Comparison of ENCODE assay signal across 1 cellular context in the genomic region with DNA sequence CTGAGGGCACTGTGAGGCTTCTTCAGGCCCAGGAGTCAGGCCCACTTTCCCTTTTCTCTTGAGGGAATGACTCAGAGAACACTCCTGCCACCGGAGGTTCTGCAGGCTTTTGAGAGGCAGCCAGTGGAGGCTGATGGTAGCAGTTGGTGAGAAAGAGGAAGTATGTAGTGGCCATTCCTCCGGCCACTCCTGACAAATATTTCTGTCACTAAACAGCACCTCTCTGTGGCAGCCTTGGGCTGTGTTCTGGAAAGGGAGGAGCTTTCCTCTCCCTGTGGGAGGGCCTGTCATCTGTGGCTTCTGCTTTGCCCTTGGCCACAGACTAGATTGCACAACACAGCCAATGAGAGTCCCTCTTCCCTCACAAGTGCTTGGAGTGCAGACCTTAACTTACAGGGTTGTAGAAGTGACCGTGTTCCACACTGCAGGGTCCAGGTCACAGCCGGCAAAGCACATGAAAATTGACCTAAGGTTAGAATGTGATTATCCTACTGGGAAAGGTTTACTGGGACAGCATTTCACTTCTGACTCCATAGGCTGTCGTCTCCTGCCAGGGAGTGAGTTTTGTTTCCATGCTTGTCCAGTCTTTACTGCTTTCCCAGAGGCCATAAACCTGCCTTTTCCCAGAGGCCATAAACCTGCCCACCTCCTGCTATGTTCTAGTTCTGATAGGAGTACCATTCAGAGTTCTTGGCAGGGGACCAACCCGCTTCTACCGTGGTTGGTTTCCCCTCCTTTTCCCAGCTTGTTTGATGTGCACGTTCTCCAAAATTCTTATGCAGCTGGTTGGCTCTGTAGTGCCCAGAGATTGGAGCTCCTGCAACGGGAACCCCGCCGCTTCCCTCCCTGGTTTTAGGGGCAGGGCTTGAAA.
A peak's percentile ranks its signal among the peaks of the same experiment; 100 is the strongest.
TF ChIP-seq lines count a peak whose summit lies in the region.

No MANE protein-coding gene starts in this region.

TF ChIP-seq in HepG2, 621 proteins besides CTCF, POLR2A, EP300 and RAD21 (continued from another document):
- TF ChIP-seq KDM3A (CRISPR knock-in tag; IDR thresholded peaks at IDR 0.05; ENCODE audit: low read depth) (peak; percentile 84; the same call in 1 of the 2 replicates), POLR2AphosphoS2 (IDR thresholded peaks at IDR 0.05; ENCODE audit: low read depth, low read length) (no peak), RXRB (CRISPR knock-in tag; IDR thresholded peaks at IDR 0.05; ENCODE audit: borderline replicate concordance) (peak; percentile 77), ZNF484 (CRISPR knock-in tag; IDR thresholded peaks at IDR 0.05; ENCODE audit: borderline replicate concordance, low read depth) (no peak), NFE2 (CRISPR knock-in tag; IDR thresholded peaks at IDR 0.05) (no peak), HDAC2 (CRISPR knock-in tag; IDR thresholded peaks at IDR 0.05) (peak; percentile 93), PHF20 (CRISPR knock-in tag; IDR thresholded peaks at IDR 0.05) (no peak; the same call in 1 of the 2 replicates), ZNF747 (CRISPR knock-in tag; IDR thresholded peaks at IDR 0.05; ENCODE audit: borderline replicate concordance) (peak; percentile 35; the same call in 1 of the 2 replicates), ZNF567 (CRISPR knock-in tag; IDR thresholded peaks at IDR 0.05; ENCODE audit: borderline replicate concordance) (no peak), LCORL (IDR thresholded peaks at IDR 0.05) (no peak), LCORL (CRISPR knock-in tag; IDR thresholded peaks at IDR 0.05) (peak; percentile 88), JUNB (CRISPR knock-in tag; IDR thresholded peaks at IDR 0.05; ENCODE audit: borderline replicate concordance) (no peak), ZNF232 (CRISPR knock-in tag; IDR thresholded peaks at IDR 0.05; ENCODE audit: borderline replicate concordance) (no peak), ONECUT2 (CRISPR knock-in tag; IDR thresholded peaks at IDR 0.05) (no peak), NFE2L1 (CRISPR knock-in tag; IDR thresholded peaks at IDR 0.05; ENCODE audit: borderline replicate concordance) (no peak), FOXP1 (IDR thresholded peaks at IDR 0.05) (no peak), FOXP1 (CRISPR knock-in tag; IDR thresholded peaks at IDR 0.05) (0 out of 2 replicates have a peak, but pooled peaks have one; percentile 5), ZSCAN21 (CRISPR knock-in tag; IDR thresholded peaks at IDR 0.05; ENCODE audit: borderline replicate concordance) (0 out of 2 replicates have a peak, but pooled peaks have one; percentile 22), TOE1 (CRISPR knock-in tag; IDR thresholded peaks at IDR 0.05) (no peak), EED (CRISPR knock-in tag; IDR thresholded peaks at IDR 0.05) (no peak)
- TF ChIP-seq, protein P1, sequence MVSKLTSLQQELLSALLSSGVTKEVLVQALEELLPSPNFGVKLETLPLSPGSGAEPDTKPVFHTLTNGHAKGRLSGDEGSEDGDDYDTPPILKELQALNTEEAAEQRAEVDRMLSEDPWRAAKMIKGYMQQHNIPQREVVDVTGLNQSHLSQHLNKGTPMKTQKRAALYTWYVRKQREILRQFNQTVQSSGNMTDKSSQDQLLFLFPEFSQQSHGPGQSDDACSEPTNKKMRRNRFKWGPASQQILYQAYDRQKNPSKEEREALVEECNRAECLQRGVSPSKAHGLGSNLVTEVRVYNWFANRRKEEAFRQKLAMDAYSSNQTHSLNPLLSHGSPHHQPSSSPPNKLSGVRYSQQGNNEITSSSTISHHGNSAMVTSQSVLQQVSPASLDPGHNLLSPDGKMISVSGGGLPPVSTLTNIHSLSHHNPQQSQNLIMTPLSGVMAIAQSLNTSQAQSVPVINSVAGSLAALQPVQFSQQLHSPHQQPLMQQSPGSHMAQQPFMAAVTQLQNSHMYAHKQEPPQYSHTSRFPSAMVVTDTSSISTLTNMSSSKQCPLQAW (CRISPR knock-in tag; IDR thresholded peaks at IDR 0.05), result peak; percentile 94
- TF ChIP-seq, protein P2, sequence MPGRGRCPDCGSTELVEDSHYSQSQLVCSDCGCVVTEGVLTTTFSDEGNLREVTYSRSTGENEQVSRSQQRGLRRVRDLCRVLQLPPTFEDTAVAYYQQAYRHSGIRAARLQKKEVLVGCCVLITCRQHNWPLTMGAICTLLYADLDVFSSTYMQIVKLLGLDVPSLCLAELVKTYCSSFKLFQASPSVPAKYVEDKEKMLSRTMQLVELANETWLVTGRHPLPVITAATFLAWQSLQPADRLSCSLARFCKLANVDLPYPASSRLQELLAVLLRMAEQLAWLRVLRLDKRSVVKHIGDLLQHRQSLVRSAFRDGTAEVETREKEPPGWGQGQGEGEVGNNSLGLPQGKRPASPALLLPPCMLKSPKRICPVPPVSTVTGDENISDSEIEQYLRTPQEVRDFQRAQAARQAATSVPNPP (CRISPR knock-in tag; IDR thresholded peaks at IDR 0.05), result no peak; the same call in 1 of the 2 replicates
- TF ChIP-seq, protein P3, sequence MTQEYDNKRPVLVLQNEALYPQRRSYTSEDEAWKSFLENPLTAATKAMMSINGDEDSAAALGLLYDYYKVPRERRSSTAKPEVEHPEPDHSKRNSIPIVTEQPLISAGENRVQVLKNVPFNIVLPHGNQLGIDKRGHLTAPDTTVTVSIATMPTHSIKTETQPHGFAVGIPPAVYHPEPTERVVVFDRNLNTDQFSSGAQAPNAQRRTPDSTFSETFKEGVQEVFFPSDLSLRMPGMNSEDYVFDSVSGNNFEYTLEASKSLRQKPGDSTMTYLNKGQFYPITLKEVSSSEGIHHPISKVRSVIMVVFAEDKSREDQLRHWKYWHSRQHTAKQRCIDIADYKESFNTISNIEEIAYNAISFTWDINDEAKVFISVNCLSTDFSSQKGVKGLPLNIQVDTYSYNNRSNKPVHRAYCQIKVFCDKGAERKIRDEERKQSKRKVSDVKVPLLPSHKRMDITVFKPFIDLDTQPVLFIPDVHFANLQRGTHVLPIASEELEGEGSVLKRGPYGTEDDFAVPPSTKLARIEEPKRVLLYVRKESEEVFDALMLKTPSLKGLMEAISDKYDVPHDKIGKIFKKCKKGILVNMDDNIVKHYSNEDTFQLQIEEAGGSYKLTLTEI (CRISPR knock-in tag; conservative IDR thresholded peaks at IDR 0.05), result no peak
- TF ChIP-seq, protein P4, sequence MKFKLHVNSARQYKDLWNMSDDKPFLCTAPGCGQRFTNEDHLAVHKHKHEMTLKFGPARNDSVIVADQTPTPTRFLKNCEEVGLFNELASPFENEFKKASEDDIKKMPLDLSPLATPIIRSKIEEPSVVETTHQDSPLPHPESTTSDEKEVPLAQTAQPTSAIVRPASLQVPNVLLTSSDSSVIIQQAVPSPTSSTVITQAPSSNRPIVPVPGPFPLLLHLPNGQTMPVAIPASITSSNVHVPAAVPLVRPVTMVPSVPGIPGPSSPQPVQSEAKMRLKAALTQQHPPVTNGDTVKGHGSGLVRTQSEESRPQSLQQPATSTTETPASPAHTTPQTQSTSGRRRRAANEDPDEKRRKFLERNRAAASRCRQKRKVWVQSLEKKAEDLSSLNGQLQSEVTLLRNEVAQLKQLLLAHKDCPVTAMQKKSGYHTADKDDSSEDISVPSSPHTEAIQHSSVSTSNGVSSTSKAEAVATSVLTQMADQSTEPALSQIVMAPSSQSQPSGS (CRISPR knock-in tag; IDR thresholded peaks at IDR 0.05), result no peak; the same call in 1 of the 2 replicates
